ENCODE assay signal across 12 cellular contexts in the genomic region with DNA sequence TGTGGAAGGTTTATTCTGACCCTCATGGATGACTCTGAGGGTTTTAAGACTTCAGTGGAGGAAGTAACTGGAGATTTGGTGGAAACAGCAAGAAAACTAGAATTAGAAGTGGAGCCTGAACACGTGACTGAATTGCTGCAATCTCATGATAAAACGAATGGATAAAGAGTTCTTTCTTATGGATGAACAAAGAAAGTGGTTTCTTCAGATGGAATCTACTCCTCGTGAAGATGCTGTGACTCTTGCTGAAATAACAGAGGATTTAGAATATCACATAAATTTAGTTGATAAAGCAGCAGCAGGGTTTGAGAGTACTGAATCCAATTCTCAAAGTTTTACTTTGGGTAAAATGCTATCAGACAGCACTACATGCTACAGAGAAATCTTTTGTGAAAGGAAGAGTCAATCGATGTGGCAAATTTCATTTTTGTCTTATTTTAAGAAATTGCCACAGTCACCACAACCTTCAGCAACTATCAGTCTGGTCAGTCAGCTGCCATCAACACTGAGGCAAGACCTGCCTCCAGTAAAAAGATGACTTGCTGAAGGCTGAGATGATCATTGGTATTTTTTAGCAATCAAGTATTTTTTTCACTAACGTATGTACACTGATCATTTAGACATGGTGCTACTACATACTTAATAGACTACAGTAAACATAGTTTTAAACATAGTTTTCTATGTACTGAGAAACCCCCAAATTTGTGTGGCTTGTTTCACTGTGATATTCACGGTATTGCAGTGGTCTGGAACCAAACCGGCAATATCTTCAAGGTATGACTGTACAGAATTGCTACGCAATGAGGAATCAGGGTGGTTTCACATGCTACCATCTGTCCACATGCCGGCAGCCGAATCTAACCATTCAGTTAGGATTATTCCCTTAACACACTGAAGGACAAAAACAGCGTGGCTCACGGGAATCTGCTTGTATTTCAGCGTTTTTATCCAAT.
DNase-seq lines count a peak whose midpoint lies in the region; ATAC-seq and TF ChIP-seq lines count a peak whose summit lies in the region.
"Had no signal": no experiment of that assay in that cellular context is flagged by ENCODE, and none has a peak within 500 bp of the region (broad histone marks: within the 10 kb centered on the region; RNA-seq: fewer than 3 reads in every experiment).

No MANE protein-coding gene starts in this region.

- no peaks in the 10 kb centered on the region for H3K4me1 Mint-ChIP-seq in effector memory CD8-positive, alpha-beta T cell (ENCODE audit: low read depth in 2 of 2)

- ATAC-seq in GM19043 (IDR thresholded peaks at IDR 0.05; ENCODE audit: low read depth, unreplicated experiment) (peak; percentile 93), HG02642 (IDR thresholded peaks at IDR 0.05; ENCODE audit: poor library complexity, unreplicated experiment) (peak; percentile 96), HG03442 (IDR thresholded peaks at IDR 0.05; ENCODE audit: unreplicated experiment) (peak; percentile 98)
- ATAC-seq in effector memory CD8-positive, alpha-beta T cell (replicated peaks): no peak

- H3K4me3 ChIP-seq in GM06990 (replicated peaks; ENCODE audit: low read depth, low read length): peak overlapping the region; percentile 25

- H3K9me3 Mint-ChIP-seq in effector memory CD8-positive, alpha-beta T cell: no peaks in the 10 kb centered on the region
- H3K9me3 Mint-ChIP-seq: activated naive CD4-positive, alpha-beta T cell treated with anti-CD3 and anti-CD28 coated beads for 36 hours had no signal

- H3K36me3 ChIP-seq in GM06990 (ENCODE audit: control insufficient read depth, insufficient read depth, low read length): no peaks in the 10 kb centered on the region

- H3K27me3 ChIP-seq in GM06990 (replicated peaks; ENCODE audit: control insufficient read depth, insufficient read depth, low read length): no peaks in the 10 kb centered on the region

- no peak overlapping the region for H3K4me3 Mint-ChIP-seq in effector memory CD8-positive, alpha-beta T cell
- H3K4me3 Mint-ChIP-seq: activated naive CD4-positive, alpha-beta T cell treated with anti-CD3 and anti-CD28 coated beads for 36 hours; dendritic cell treated with granulocyte-macrophage colony-stimulating factor and Interleukin-4, amounts not matched to agents 40 ng/mL and 50 ng/mL, for 4 days had no signal

- no peaks in the 10 kb centered on the region for H3K36me3 Mint-ChIP-seq in effector memory CD8-positive, alpha-beta T cell (ENCODE audit: insufficient read depth)

- H3K27ac Mint-ChIP-seq in effector memory CD8-positive, alpha-beta T cell: no peak overlapping the region
- H3K27ac Mint-ChIP-seq: activated naive CD4-positive, alpha-beta T cell treated with anti-CD3 and anti-CD28 coated beads for 36 hours; dendritic cell treated with granulocyte-macrophage colony-stimulating factor and Interleukin-4, amounts not matched to agents 40 ng/mL and 50 ng/mL, for 4 days had no signal

- no peaks in the 10 kb centered on the region for H3K27me3 Mint-ChIP-seq in effector memory CD8-positive, alpha-beta T cell
- H3K27me3 Mint-ChIP-seq: dendritic cell treated with granulocyte-macrophage colony-stimulating factor and Interleukin-4, amounts not matched to agents 40 ng/mL and 50 ng/mL, for 4 days had no signal

- TF ChIP-seq CTCF in GM06990 (IDR thresholded peaks at IDR 0.05; ENCODE audit: insufficient read depth, low read length, poor library complexity, severe bottlenecking): no peak

- DNase-seq in GM06990 (ENCODE audit: extremely low read depth, insufficient read length) (peak; percentile 60), NCI-H1048 (lab: John Stamatoyannopoulos, UW) (no peak), NCI-H2029 (lab: John Stamatoyannopoulos, UW) (no peak)
- DNase-seq in effector memory CD8-positive, alpha-beta T cell: no peak
- no peak for DNase-seq in activated CD4-positive, alpha-beta T cell treated with anti-CD3 and anti-CD28 coated beads, Interleukin-2, amount 50 U/mL, for 4 hours
- DNase-seq: activated naive CD4-positive, alpha-beta T cell treated with anti-CD3 and anti-CD28 coated beads for 36 hours; glutamatergic neuron; NCI-H146 had no signal
